Comparison of ENCODE assay signal across 10 cellular contexts in the genomic region with DNA sequence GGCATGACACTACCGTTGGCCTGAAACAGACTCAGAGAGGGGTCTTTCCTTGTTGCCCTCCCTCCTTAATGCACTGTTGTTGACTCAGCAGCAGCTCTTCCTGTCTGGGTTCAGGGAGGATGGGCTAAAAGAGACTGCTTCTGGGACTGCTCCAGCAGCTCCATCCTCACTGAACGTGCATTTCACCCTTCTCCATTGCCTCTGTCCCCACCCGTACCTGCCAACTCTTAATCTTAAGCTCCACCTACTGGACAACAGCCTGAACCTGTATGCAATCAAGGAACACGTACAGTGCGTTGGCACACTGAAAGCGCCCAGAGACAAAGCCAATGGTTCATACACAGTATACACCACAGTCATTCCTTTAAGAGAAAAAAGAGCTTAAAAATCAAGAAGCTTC.
DNase-seq lines count a peak whose midpoint lies in the region; ATAC-seq and TF ChIP-seq lines count a peak whose summit lies in the region.
"Had no signal": no experiment of that assay in that cellular context is flagged by ENCODE, and none has a peak within 500 bp of the region (broad histone marks: within the 10 kb centered on the region; RNA-seq: fewer than 3 reads in every experiment).

No MANE protein-coding gene starts in this region.

- H3K4me3 ChIP-seq in NT2/D1 (ENCODE audit: insufficient read length, low read depth) (no peak overlapping the region), ovary (no peak overlapping the region)

- WGBS in ovary, 3 donors = 35 to 43% (median 41%) methylated on average over 6 of the region's 6 CpGs

- no peak overlapping the region for H3K9ac ChIP-seq in NT2/D1 (ENCODE audit: insufficient read length, low read depth)

- H3K27ac ChIP-seq in ovary = no peak overlapping the region

- intact Hi-C loops in ovary (cut with DNase I) = no loop called here

- H3K36me3 ChIP-seq in NT2/D1 (ENCODE audit: insufficient read depth, insufficient read length, low read length) (no peaks in the 10 kb centered on the region), ovary (no peaks in the 10 kb centered on the region)

- H3K4me1 ChIP-seq in NT2/D1 (ENCODE audit: insufficient read depth, insufficient read length) (peaks cover 3% of the 10 kb centered on the region), ovary (ENCODE audit: insufficient read depth) (no peaks in the 10 kb centered on the region)

- no peak for TF ChIP-seq POLR2A in ovary (IDR thresholded peaks at IDR 0.05)

- no peak for ATAC-seq in HG03159 (IDR thresholded peaks at IDR 0.05; ENCODE audit: unreplicated experiment)
- no peak for ATAC-seq in GM21447 (IDR thresholded peaks at IDR 0.05; ENCODE audit: unreplicated experiment)
- ATAC-seq: Panc1 had no signal

- H3K9me3 ChIP-seq in NT2/D1 (ENCODE audit: insufficient read depth, low read length) (no peaks in the 10 kb centered on the region), ovary (no peaks in the 10 kb centered on the region)

- no peaks in the 10 kb centered on the region for H3K27me3 ChIP-seq in NT2/D1 (ENCODE audit: insufficient read depth, insufficient read length)
- no peaks in the 10 kb centered on the region for H3K27me3 ChIP-seq in ovary

- no peak for TF ChIP-seq EP300 in ovary (IDR thresholded peaks at IDR 0.05)

- DNase-seq in Ammon's horn (ENCODE audit: low spot score) = peak; percentile 39
- DNase-seq in HT-29 (ENCODE audit: low spot score) = peak; percentile 48
- DNase-seq in NT2/D1 (ENCODE audit: low read depth, low spot score) = peak; percentile 35
- DNase-seq in iPS-NIHi11 (ENCODE audit: low spot score) = peak; percentile 63
- DNase-seq in stimulated activated CD4-positive, alpha-beta T cell treated with anti-CD3 and anti-CD28 coated beads, Interleukin-4, amount 100 ng/mL, for 1 hour = no peak
- no peak for DNase-seq in ovary
- DNase-seq: activated naive CD8-positive, alpha-beta T cell treated with anti-CD3 and anti-CD28 coated beads, Interleukin-2, amount 10 ng/mL, durations not matched to agents 7 days and 5 days had no signal

- TF ChIP-seq CTCF in ovary (IDR thresholded peaks at IDR 0.05) = no peak

Comparison
In these comparisons a context has a peak if more than half of its experiments do, and no peak if none do; other contexts are left out.
1. DNase-seq: peak in Ammon's horn (single experiment), HT-29 (single experiment), NT2/D1 (single experiment) and iPS-NIHi11 (single experiment); none in stimulated activated CD4-positive, alpha-beta T cell treated with anti-CD3 and anti-CD28 coated beads, Interleukin-4, amount 100 ng/mL, for 1 hour (single experiment) and ovary (0 of 5).